Comparison of ENCODE assay signal across 8 cellular contexts in the genomic region with DNA sequence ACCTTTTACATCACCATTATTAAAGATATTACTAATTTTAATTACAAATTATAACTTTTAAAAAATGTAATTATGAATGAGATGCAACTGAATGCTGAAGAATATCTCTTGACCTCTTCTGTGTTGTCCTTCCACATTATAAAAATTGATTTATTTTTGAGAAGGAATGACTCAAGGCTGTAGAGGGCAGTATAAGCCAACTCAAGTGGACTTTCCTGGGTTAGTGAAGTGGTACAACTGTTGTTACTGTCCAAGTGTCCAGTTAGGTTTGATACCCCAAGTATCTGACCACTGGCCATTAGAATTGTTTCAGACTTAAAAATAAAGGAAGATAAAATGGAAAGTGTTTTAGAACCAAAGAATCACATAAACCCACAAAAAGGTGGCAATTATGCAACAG. TPM values are rescaled to one million over a fixed set of nuclear protein-coding genes. Genes with fewer than 3 reads are reported as not detected.
A peak's percentile ranks its signal among the peaks of the same experiment; 100 is the strongest.
DNase-seq lines count a peak whose midpoint lies in the region; ATAC-seq, FAIRE-seq and TF ChIP-seq lines count a peak whose summit lies in the region.

No MANE protein-coding gene starts in this region.

- H3K27ac ChIP-seq in GM12878 (ENCODE audit: control insufficient read depth, insufficient read depth): no peak overlapping the region

- H3K27me3 Mint-ChIP-seq in T-helper 2 cell treated with Interferon-gamma antibody and Interleukin-4, amounts not matched to agents 5 μg/mL and 100 μg/mL, for 36 hours (ENCODE audit: low read depth): no peaks in the 10 kb centered on the region

- no peak for TF ChIP-seq POLR2A in GM12878 (IDR thresholded peaks at IDR 0.05; ENCODE audit: low read depth, low read length)

- H3K27ac Mint-ChIP-seq in T-helper 2 cell treated with Interferon-gamma antibody and Interleukin-4, amounts not matched to agents 5 μg/mL and 100 μg/mL, for 36 hours: no peak overlapping the region

- TF ChIP-seq RAD21 in GM12878 (IDR thresholded peaks at IDR 0.05; ENCODE audit: insufficient read depth, low read depth, low read length): peak; percentile 85

- no peaks in the 10 kb centered on the region for H3K9me3 ChIP-seq in Loucy (ENCODE audit: insufficient read depth, low read depth, low read length)
- no peaks in the 10 kb centered on the region for H3K9me3 ChIP-seq in GM12878 (replicated peaks; ENCODE audit: control insufficient read depth, insufficient read depth, low read length)

- intact Hi-C loops in GM12878 (cut with micrococcal nuclease; ENCODE audit: unreplicated experiment): loop anchor here (2.0 to 10.0 kb wide), 4 partner anchors 86 to 353 kb away; no protein-coding TSS in a partner anchor

- peak; percentile 81 for ATAC-seq in GM21367 (IDR thresholded peaks at IDR 0.05; ENCODE audit: unreplicated experiment)
- ATAC-seq in GM12878: peak; percentile 89
- no peak for ATAC-seq in GM19455 (IDR thresholded peaks at IDR 0.05; ENCODE audit: unreplicated experiment)

- SMC1A ChIA-PET in GM12878 (lab: Charles Lee; ENCODE audit: uncharacterized antibody, unreplicated experiment): interaction anchor here (0.7 to 6.9 kb wide), 22 partner anchors 10 to 353 kb away, joined by 3 to 49 read pairs (median 4); no protein-coding TSS in a partner anchor

- no peak overlapping the region for H3K9ac ChIP-seq in Loucy (ENCODE audit: low read depth, low read length, poor library complexity, severe bottlenecking)
- H3K9ac ChIP-seq in GM12878 (ENCODE audit: control insufficient read depth, insufficient read depth, low read length): no peak overlapping the region

- POLR2A ChIA-PET in GM12878 (lab: Charles Lee): no interaction called here

- H3K9me3 Mint-ChIP-seq in T-helper 2 cell treated with Interferon-gamma antibody and Interleukin-4, amounts not matched to agents 5 μg/mL and 100 μg/mL, for 36 hours: no peaks in the 10 kb centered on the region

- peaks cover 25% of the 10 kb centered on the region for H4K20me1 ChIP-seq in Loucy (ENCODE audit: insufficient read depth, low read length, poor library complexity, severe bottlenecking)
- no peaks in the 10 kb centered on the region for H4K20me1 ChIP-seq in GM12878 (ENCODE audit: control insufficient read depth, insufficient read depth)

- CTCF ChIA-PET in GM12878 (lab: Yijun Ruan, JAX): interaction anchor here (0.5 to 4.6 kb wide), 49 partner anchors 9 to 434 kb away, joined by 3 to 81 read pairs (median 4); no protein-coding TSS in a partner anchor

- no peaks in the 10 kb centered on the region for H3K27me3 ChIP-seq in Loucy (ENCODE audit: insufficient read depth, low read length, poor library complexity, severe bottlenecking)
- H3K27me3 ChIP-seq in GM12878 (replicated peaks in 1 of 2; ENCODE audit: control insufficient read depth in 2 of 2, insufficient read depth in 2 of 2, low read length in 1 of 2): no peaks in the 10 kb centered on the region

- peak; percentile 75 for TF ChIP-seq CTCF in D721Med (IDR thresholded peaks at IDR 0.05; ENCODE audit: insufficient read depth, missing control alignments)
- TF ChIP-seq CTCF in Loucy (conservative IDR thresholded peaks at IDR 0.05; ENCODE audit: low read length): peak; percentile 72
- TF ChIP-seq CTCF in GM12878 (IDR thresholded peaks at IDR 0.05 in 2 of 3, conservative IDR thresholded peaks at IDR 0.05 in 1 of 3; ENCODE audit: control insufficient read depth in 2 of 3, extremely low read depth in 1 of 3, insufficient read depth in 1 of 3, low read depth in 3 of 3, low read length in 3 of 3): peak; percentile 45 to 70 (median 47); a peak in 5 of 6 replicates

- H3K79me2 ChIP-seq in Loucy (ENCODE audit: insufficient read depth, low read length) (peaks cover 26% of the 10 kb centered on the region; the same call in 1 of the 2 replicates), GM12878 (ENCODE audit: control insufficient read depth, insufficient read depth, low read length) (no peaks in the 10 kb centered on the region)

- peaks cover 4% of the 10 kb centered on the region for H3K4me1 ChIP-seq in Loucy (ENCODE audit: insufficient read depth, low read length, poor library complexity, severe bottlenecking)
- no peaks in the 10 kb centered on the region for H3K4me1 ChIP-seq in GM12878 (ENCODE audit: control insufficient read depth, insufficient read depth, low read length)

- no TSS peak for BruUV-seq in GM12878 (replicated peaks; lab: Mats Ljungman, UMichigan)

- H3K4me3 Mint-ChIP-seq in T-helper 2 cell treated with Interferon-gamma antibody and Interleukin-4, amounts not matched to agents 5 μg/mL and 100 μg/mL, for 36 hours: no peak overlapping the region

- no peak for FAIRE-seq in D721Med (lab: Jason Lieb, UNC)
- peak; percentile 75 for FAIRE-seq in GM12878 (lab: Jason Lieb, UNC)

- H3K4me1 Mint-ChIP-seq in T-helper 2 cell treated with Interferon-gamma antibody and Interleukin-4, amounts not matched to agents 5 μg/mL and 100 μg/mL, for 36 hours (ENCODE audit: low read depth): peaks cover 6% of the 10 kb centered on the region

- no peak for TF ChIP-seq EP300 in GM12878 (IDR thresholded peaks at IDR 0.05; ENCODE audit: borderline replicate concordance in 1 of 2, control insufficient read depth in 1 of 2, low read depth in 2 of 2, low read length in 2 of 2)

- H3K36me3 ChIP-seq in Loucy (ENCODE audit: insufficient read depth, low read length): no peaks in the 10 kb centered on the region; the same call in 1 of the 2 replicates
- no peaks in the 10 kb centered on the region; a peak in 1 of 4 replicates for H3K36me3 ChIP-seq in GM12878 (ENCODE audit: control insufficient read depth in 2 of 2, insufficient read depth in 2 of 2, low read length in 1 of 2)

- no peaks in the 10 kb centered on the region for H3K9me2 ChIP-seq in Loucy (replicated peaks; ENCODE audit: low read depth, low read length)

- H2AFZ ChIP-seq in Loucy (ENCODE audit: low read length) (no peak overlapping the region), GM12878 (ENCODE audit: control insufficient read depth, low read depth, low read length) (no peak overlapping the region)

- H3K4me3 ChIP-seq in Loucy (ENCODE audit: low read length, poor library complexity, severe bottlenecking) (no peak overlapping the region), GM12878 (no peak overlapping the region)

- RAD21 ChIA-PET in GM12878 (lab: Charles Lee; ENCODE audit: unreplicated experiment): interaction anchor here (0.7 to 4.4 kb wide), 14 partner anchors 10 to 271 kb away, joined by 3 to 25 read pairs (median 5); no protein-coding TSS in a partner anchor

- H3K4me2 ChIP-seq in Loucy (ENCODE audit: low read depth, low read length, poor library complexity, severe bottlenecking) (no peak overlapping the region), GM12878 (ENCODE audit: control insufficient read depth, insufficient read depth) (no peak overlapping the region)

- DNase-seq in D721Med (ENCODE audit: insufficient read length, low spot score) (peak; percentile 20), GM12878 (ENCODE audit: low read depth, low spot score) (no peak), kidney tubule cell (ENCODE audit: low spot score) (peak; percentile 44), GOT3 (lab: John Stamatoyannopoulos, UW) (no peak)
- DNase-seq in T-helper 2 cell treated with Interferon-gamma antibody and Interleukin-4, amounts not matched to agents 5 μg/mL and 100 μg/mL, for 36 hours (ENCODE audit: low spot score): no peak

- H3K36me3 Mint-ChIP-seq in T-helper 2 cell treated with Interferon-gamma antibody and Interleukin-4, amounts not matched to agents 5 μg/mL and 100 μg/mL, for 36 hours (ENCODE audit: low read depth): no peaks in the 10 kb centered on the region

- no peaks in the 10 kb centered on the region for H3F3A ChIP-seq in Loucy (ENCODE audit: low read depth)

- in situ Hi-C loops in GM12878 (cut with MboI): loop anchor here (10.0 kb wide), 1 partner anchor 160 kb away; no protein-coding TSS in a partner anchor

TF ChIP-seq in GM12878, 131 proteins besides CTCF, POLR2A, EP300 and RAD21:
- TF ChIP-seq BACH1 (IDR thresholded peaks at IDR 0.05; ENCODE audit: borderline replicate concordance): no peak
- TF ChIP-seq SMC3 (IDR thresholded peaks at IDR 0.05; ENCODE audit: borderline replicate concordance, low read length): peak; percentile 39; the same call in 1 of the 2 replicates

RNA-seq across cellular contexts. Expression of gene BBX, which starts 51.9 kb away (rescaled TPM):
- total RNA-seq in GM12878 (2013; cell fraction: nucleolus; rRNA removed): 194 and 197 TPM in 2 replicates
- total RNA-seq in GM12878 (2014; rRNA removed) (25.5 and 29.6 TPM in 2 replicates), GM12878 (2014; rRNA removed; fragmentation: Illumina TruSeq; extraction: Trizol) (30.1 and 32.1 TPM in 2 replicates), GM12878 (2021) (25.4 and 31.8 TPM in 2 replicates)
- polyA plus RNA-seq in GM12878 (2011; ENCODE audit: low read depth): 7.4 TPM
- polyA plus RNA-seq in GM12878 (2011; rRNA removed) (37.6 and 56.0 TPM in 2 replicates), GM12878 (2014; fragmentation: Illumina TruSeq; extraction: Trizol) (23.7 and 25.3 TPM in 2 replicates), GM12878 (2014; fragmentation: Nextera tagmentation; extraction: Ambion mirVana) (10 to 100 TPM; 17.5 to 37.3 TPM), GM12878 (2014; rRNA removed) (13.3 and 16.0 TPM in 2 replicates), GM12878 (2016; fragmentation: Nextera tagmentation; extraction: Ambion mirVana) (10 to 100 TPM; 36.7 to 38.5 TPM)
- 22.7 and 23.3 TPM in 2 replicates for polyA plus RNA-seq in GM12878 (2011; cell fraction: cytosol; rRNA removed)
- 36.7 and 42.0 TPM in 2 replicates for polyA plus RNA-seq in GM12878 (2011; cell fraction: nucleus; rRNA removed)
- 10.6 and 13.3 TPM in 2 replicates for polyA plus RNA-seq in GM12878 (2012)
- 94.7 and 99.3 TPM in 2 replicates for polyA minus RNA-seq in GM12878 (2011; rRNA and poly(A)+ RNA removed)
- polyA minus RNA-seq in GM12878 (2011; cell fraction: cytosol; rRNA and poly(A)+ RNA removed): 20.4 and 27.5 TPM in 2 replicates
- 120 and 178 TPM in 2 replicates for polyA minus RNA-seq in GM12878 (2011; cell fraction: nucleus; rRNA and poly(A)+ RNA removed)

Comparison
In these comparisons a context has a peak if more than half of its experiments do, and no peak if none do; other contexts are left out.
1. DNase-seq: peak in D721Med (single experiment) and kidney tubule cell (single experiment); none in GM12878 (single experiment), GOT3 (single experiment) and T-helper 2 cell treated with Interferon-gamma antibody and Interleukin-4, amounts not matched to agents 5 μg/mL and 100 μg/mL, for 36 hours (single experiment).
2. Peak in every context shown above with its lines, with median percentiles within 50 percentile points of each other: CTCF ChIP-seq.